21 cellular contexts compared by ENCODE assay signal in genomic region chr15:71577071-71577470, GRCh38.
"Had no signal": no experiment of that assay in that cellular context is flagged by ENCODE, and none has a peak within 500 bp of the region (broad histone marks: within the 10 kb centered on the region; RNA-seq: fewer than 3 reads in every experiment).

No MANE protein-coding gene starts in this region.

- H3K4me1 ChIP-seq: Peyer's patch had no signal

- H3K4me3 ChIP-seq: Peyer's patch, SJCRH30 had no signal

- H3K9me3 ChIP-seq: Peyer's patch, SJCRH30, SK-N-SH had no signal

- H3K27me3 ChIP-seq: Peyer's patch, SJCRH30 had no signal

- H3K9me2 ChIP-seq: SK-N-SH had no signal

- DNase-seq: activated CD4-positive, alpha-beta T cell treated with anti-CD3 and anti-CD28 coated beads for 36 hours; activated CD8-positive, alpha-beta memory T cell treated with anti-CD3 and anti-CD28 coated beads, Interleukin-2, amount 50 U/mL, for 48 hours; activated CD8-positive, alpha-beta T cell treated with anti-CD3 and anti-CD28 coated beads, Interleukin-2, amount 10 ng/mL, durations not matched to agents 7 days and 5 days; activated naive CD4-positive, alpha-beta T cell treated with anti-CD3 and anti-CD28 coated beads, Interleukin-2, amount 50 U/mL, for 16 hours; activated naive CD8-positive, alpha-beta T cell treated with anti-CD3 and anti-CD28 coated beads, Interleukin-2, amount 10 ng/mL, durations not matched to agents 7 days and 5 days; activated T-cell treated with anti-CD3 and anti-CD28 coated beads, Interleukin-2, amount 50 U/mL, for 1 hour; aorta; NCI-H1092; NCI-H1417; NCI-H1930; NCI-H2171; NCI-H2227 treated with DMSO at 0.1 percent for 48 hours; NCI-H526 treated with DMSO at 0.1 percent for 48 hours; Peyer's patch; Right ventricle myocardium superior; SJCRH30; SK-N-SH; T-helper 1 cell; WERI-Rb-1 had no signal

- H3K9ac ChIP-seq: KMS-11, SK-N-SH had no signal

- H3K27ac ChIP-seq: KMS-11, Peyer's patch, RWPE1, SJCRH30, WERI-Rb-1 had no signal

- H3K4me2 ChIP-seq: KMS-11, SK-N-SH had no signal

- H3K36me3 ChIP-seq: Peyer's patch, SJCRH30, WERI-Rb-1 had no signal
